ENCODE assay signal across 36 cellular contexts in the genomic region with DNA sequence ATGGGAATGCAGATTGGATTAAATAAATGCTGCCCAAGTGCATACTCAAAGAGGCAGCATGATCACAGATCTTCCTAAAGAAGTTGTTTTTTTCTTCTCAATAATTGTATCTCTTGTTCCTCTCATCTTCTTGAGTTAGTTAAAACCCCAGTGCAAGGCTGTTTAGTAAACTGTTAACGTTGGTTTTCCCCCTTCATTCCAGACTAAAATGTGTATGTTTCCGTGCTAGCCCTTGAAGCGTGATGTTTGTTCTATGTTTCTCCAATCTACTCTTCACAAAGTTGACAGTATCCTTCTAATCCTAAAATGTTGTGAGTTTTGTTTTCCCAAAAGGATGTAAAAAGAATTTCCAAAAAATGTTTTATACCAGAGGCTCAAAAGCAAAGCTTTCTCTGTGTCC.
"Had no signal": no experiment of that assay in that cellular context is flagged by ENCODE, and none has a peak within 500 bp of the region (broad histone marks: within the 10 kb centered on the region; RNA-seq: fewer than 3 reads in every experiment).

No MANE protein-coding gene starts in this region.

- H3K4me3 ChIP-seq: MG63 had no signal

- DNase-seq: MG63, MM.1S, MV-4-11, NCI-H1048, NCI-H1092, NCI-H1092 treated with DMSO at 0.1 percent for 48 hours, NCI-H1105, NCI-H1417, NCI-H1417 treated with DMSO at 0.1 percent for 48 hours, NCI-H1436, NCI-H1436 treated with DMSO at 0.1 percent for 48 hours, NCI-H146, NCI-H1694, NCI-H1694 treated with DMSO at 0.1 percent for 48 hours, NCI-H187, NCI-H187 treated with DMSO at 0.1 percent for 48 hours, NCI-H1930, NCI-H2029, NCI-H2029 treated with DMSO at 0.1 percent for 48 hours, NCI-H2081, NCI-H2081 treated with DMSO at 0.1 percent for 48 hours, NCI-H2107, NCI-H2171, NCI-H2171 treated with DMSO at 0.1 percent for 48 hours, NCI-H2227 treated with DMSO at 0.1 percent for 48 hours, NCI-H226, NCI-H345, NCI-H446, NCI-H446 treated with DMSO at 0.1 percent for 48 hours, NCI-H510A, NCI-H510A treated with DMSO at 0.1 percent for 48 hours, NCI-H524, NCI-H524 treated with DMSO at 0.1 percent for 48 hours, NCI-H526, NCI-H526 treated with DMSO at 0.1 percent for 48 hours, NCI-H69 had no signal

- H3K36me3 ChIP-seq: MG63 had no signal

- H3K9me3 ChIP-seq: MG63 had no signal
